13 cellular contexts compared by ENCODE assay signal in the genomic region with DNA sequence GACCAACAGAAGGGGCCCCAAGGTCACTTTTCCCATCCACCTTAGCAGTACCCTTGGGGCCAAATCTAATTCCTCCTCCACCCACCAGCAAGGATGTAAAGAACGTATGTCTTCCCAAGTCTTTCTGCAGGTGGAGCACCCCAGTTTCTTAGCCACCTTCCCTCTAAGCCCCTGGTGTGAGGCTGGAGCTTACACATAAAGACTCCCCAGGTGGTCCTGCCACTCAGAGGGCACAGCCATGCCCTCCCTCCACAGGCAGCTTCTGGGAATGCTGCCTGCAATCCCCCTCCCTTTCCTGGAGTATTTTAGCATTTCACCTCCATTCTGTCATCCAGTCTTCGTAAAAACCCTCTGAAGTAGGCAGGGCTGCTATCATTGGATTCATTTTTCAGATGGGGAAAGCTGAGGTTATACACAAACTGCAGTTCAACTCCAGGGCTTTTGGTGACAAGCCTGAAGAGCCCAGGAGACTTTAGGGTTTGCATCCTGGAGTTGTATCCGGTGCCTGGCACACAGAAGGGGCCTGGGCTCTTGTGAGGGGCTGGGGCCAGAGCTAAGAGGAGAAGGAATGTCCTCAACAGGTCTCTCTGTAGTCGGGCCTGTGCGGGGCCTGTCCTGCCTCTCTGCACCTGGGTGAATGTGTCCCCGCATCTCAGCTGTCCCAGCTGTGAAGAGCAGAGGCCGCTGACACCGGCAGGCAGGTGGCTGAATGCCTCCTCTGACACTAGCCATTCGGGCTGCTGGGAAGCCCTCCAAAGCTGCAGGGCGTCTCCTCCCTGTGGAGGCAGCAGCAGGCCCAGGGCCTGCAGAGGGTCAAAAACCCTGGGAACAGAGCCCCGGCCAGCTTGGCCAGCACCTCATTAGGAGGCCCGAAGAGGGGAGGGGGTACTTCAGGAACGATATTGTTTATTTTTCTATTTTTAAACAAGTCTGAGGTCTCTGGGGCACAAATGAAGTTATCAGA. TPM values are rescaled to one million over a fixed set of nuclear protein-coding genes. Genes with fewer than 3 reads are reported as not detected.
DNase-seq lines count a peak whose midpoint lies in the region; ATAC-seq and TF ChIP-seq lines count a peak whose summit lies in the region.
"Had no signal": no experiment of that assay in that cellular context is flagged by ENCODE, and none has a peak within 500 bp of the region (broad histone marks: within the 10 kb centered on the region; RNA-seq: fewer than 3 reads in every experiment).

No MANE protein-coding gene starts in this region.

- no peaks in the 10 kb centered on the region for H3K36me3 ChIP-seq in left lung
- H3K36me3 ChIP-seq in thyroid gland = no peaks in the 10 kb centered on the region
- H3K36me3 ChIP-seq: gastrocnemius medialis had no signal

- 28 to 42% methylated on average over 9 to 13 of the region's 13 CpGs for WGBS in thyroid gland, 2 donors

- peaks cover 92% of the 10 kb centered on the region for H3K4me1 Mint-ChIP-seq in brain

- TF ChIP-seq CTCF in brain (conservative IDR thresholded peaks at IDR 0.05) (no peak), left lung (IDR thresholded peaks at IDR 0.05) (no peak), thyroid gland (IDR thresholded peaks at IDR 0.05) (no peak), foreskin fibroblast (IDR thresholded peaks at IDR 0.05; ENCODE audit: low read depth, low read length) (no peak)

- no peak overlapping the region for H3K4me3 ChIP-seq in left lung
- H3K4me3 ChIP-seq in thyroid gland (replicated peaks in 1 of 3) = no peak overlapping the region
- H3K4me3 ChIP-seq in foreskin fibroblast (ENCODE audit: low read depth in 1 of 2, low read length in 2 of 2) = no peak overlapping the region
- H3K4me3 ChIP-seq: gastrocnemius medialis had no signal

- H3K9me3 Mint-ChIP-seq in brain = peaks cover 0 to 8% (median 0%) of the 10 kb centered on the region in 5 experiments

- H3K4me1 ChIP-seq in left lung (peaks cover 13 to 34% of the 10 kb centered on the region in 2 donors), thyroid gland (peaks cover 60 to 64% of the 10 kb centered on the region in 2 donors)
- H3K4me1 ChIP-seq: gastrocnemius medialis had no signal

- peak; percentile 46 to 64 for DNase-seq in NCI-H524 (lab: John Stamatoyannopoulos, UW)
- DNase-seq in NCI-H524 treated with DMSO at 0.1 percent for 48 hours (lab: John Stamatoyannopoulos, UW) = no peak
- DNase-seq in left lung = peak; percentile 66 to 70
- peak; percentile 67 to 69 for DNase-seq in thyroid gland
- DNase-seq in foreskin fibroblast = no peak
- no peak for DNase-seq in putamen (ENCODE audit: low spot score)
- DNase-seq: gastrocnemius medialis had no signal

- ATAC-seq in left lung (peak; percentile 84), GM19023 (IDR thresholded peaks at IDR 0.05; ENCODE audit: unreplicated experiment) (no peak)
- ATAC-seq: gastrocnemius medialis had no signal

- H3K27me3 ChIP-seq in left lung = peaks cover 0 to 3% of the 10 kb centered on the region in 2 donors
- no peaks in the 10 kb centered on the region for H3K27me3 ChIP-seq in thyroid gland

- peak overlapping the region in 1 of 5 experiments; percentile 35 for H3K4me3 Mint-ChIP-seq in brain

- H3K27ac ChIP-seq in left lung (no peak overlapping the region), thyroid gland (peak overlapping the region; percentile 64 to 92 (median 90))
- H3K27ac ChIP-seq: gastrocnemius medialis had no signal

- no peaks in the 10 kb centered on the region for H3K9me3 ChIP-seq in left lung
- H3K9me3 ChIP-seq in thyroid gland = no peaks in the 10 kb centered on the region
- H3K9me3 ChIP-seq: gastrocnemius medialis had no signal

- peaks cover 10% of the 10 kb centered on the region for H3K27me3 Mint-ChIP-seq in brain

- no peak for TF ChIP-seq POLR2A in thyroid gland (IDR thresholded peaks at IDR 0.05)

- H3K27ac Mint-ChIP-seq in brain = peak overlapping the region; percentile 48 to 84 (median 80)

- intact Hi-C loops in left lung (cut with DNase I) = no loop called here
- intact Hi-C loops in thyroid gland (cut with DNase I) = no loop called here

- H3K36me3 Mint-ChIP-seq in brain = no peaks in the 10 kb centered on the region

RNA-seq across cellular contexts. Expression of a gene that starts 27.6 kb away (rescaled TPM):
- polyA plus RNA-seq in brain (ENCODE audit: insufficient read depth, low read depth, low replicate concordance) = not detected
- total RNA-seq in left lung (not detected), thyroid gland (under 1 TPM in 2 of 4 donors, not detected in 2; 0.45 to 0.94 TPM)
- total RNA-seq: dermis microvascular lymphatic vessel endothelial cell, gastrocnemius medialis, HT-29, lung microvascular endothelial cell, pulmonary artery endothelial cell had no signal

Comparison
In these comparisons a context has a peak if more than half of its experiments do, and no peak if none do; other contexts are left out.
1. DNase-seq: peak in NCI-H524 (2 of 2), left lung (2 of 2) and thyroid gland (2 of 2); none in NCI-H524 treated with DMSO at 0.1 percent for 48 hours (single experiment), foreskin fibroblast (0 of 2) and putamen (single experiment).
2. H3K27ac ChIP-seq: peak in thyroid gland (3 of 3); none in left lung (0 of 2).